Comparison of ENCODE assay signal across 28 cellular contexts in genomic region chr2:124001681-124002080, GRCh38. TPM values are rescaled to one million over a fixed set of nuclear protein-coding genes. Genes with fewer than 3 reads are reported as not detected.
DNase-seq lines count a peak whose midpoint lies in the region; ATAC-seq and TF ChIP-seq lines count a peak whose summit lies in the region.
"Had no signal": no experiment of that assay in that cellular context is flagged by ENCODE, and none has a peak within 500 bp of the region (broad histone marks: within the 10 kb centered on the region; RNA-seq: fewer than 3 reads in every experiment).

No MANE protein-coding gene starts in this region.

- H3K4me1 Mint-ChIP-seq in glutamatergic neuron (ENCODE audit: low read depth, unreplicated experiment): peaks cover 14% of the 10 kb centered on the region
- H3K4me1 Mint-ChIP-seq in activated CD4-positive, alpha-beta T cell treated with anti-CD3 and anti-CD28 coated beads, Interleukin-2, amount 10 ng/mL, durations not matched to agents 24 days and 14 days: no peaks in the 10 kb centered on the region
- H3K4me1 Mint-ChIP-seq: naive B cell had no signal

- no peaks in the 10 kb centered on the region for H3K36me3 ChIP-seq in MM.1S (replicated peaks; ENCODE audit: insufficient read depth, low read length)
- H3K36me3 ChIP-seq: heart left ventricle, SJSA1 had no signal

- no peak overlapping the region for H3K4me2 ChIP-seq in MM.1S (ENCODE audit: low read depth, low read length)

- H3K9me3 Mint-ChIP-seq in glutamatergic neuron (ENCODE audit: unreplicated experiment): no peaks in the 10 kb centered on the region
- H3K9me3 Mint-ChIP-seq in activated CD4-positive, alpha-beta T cell treated with anti-CD3 and anti-CD28 coated beads, Interleukin-2, amount 10 ng/mL, durations not matched to agents 24 days and 14 days: no peaks in the 10 kb centered on the region
- H3K9me3 Mint-ChIP-seq: CD4-positive, alpha-beta T cell; type B pancreatic cell had no signal

- DNase-seq in DMS79 treated with DMSO at 0.1 percent for 48 hours (lab: John Stamatoyannopoulos, UW) (peak; percentile 100), NCI-H1694 (lab: John Stamatoyannopoulos, UW) (peak; percentile 94), NCI-H748 (lab: John Stamatoyannopoulos, UW; ENCODE audit: unreplicated experiment) (peak; percentile 92), glutamatergic neuron (peak; percentile 21), left lobe of liver (ENCODE audit: low spot score) (no peak), left colon (no peak), MM.1S (no peak)
- DNase-seq in activated CD4-positive, alpha-beta T cell treated with anti-CD3 and anti-CD28 coated beads, Interleukin-2, amount 10 ng/mL, durations not matched to agents 24 days and 14 days: no peak
- DNase-seq: activated CD8-positive, alpha-beta T cell treated with anti-CD3 and anti-CD28 coated beads, Interleukin-2, amount 10 ng/mL, durations not matched to agents 7 days and 5 days; activated gamma-delta T cell treated with Interleukin-2 at 50 U/mL for 16 hours; CD4-positive, alpha-beta T cell; DMS53; erythroblast; GF-D8; heart left ventricle; left cardiac atrium; naive B cell; NCI-H2227 treated with DMSO at 0.1 percent for 48 hours; nucleus accumbens; stimulated activated CD4-positive, alpha-beta T cell treated with anti-CD3 and anti-CD28 coated beads, Interleukin-1b, Interleukin-23, amount 100 ng/mL, for 48 hours; T-helper 1 cell had no signal

- no peaks in the 10 kb centered on the region for H3K9me2 ChIP-seq in MM.1S (replicated peaks; ENCODE audit: insufficient read depth, low read length)

- H4K20me1 ChIP-seq in MM.1S (ENCODE audit: insufficient read depth, low read length): no peaks in the 10 kb centered on the region

- H3K4me3 ChIP-seq in MM.1S (ENCODE audit: low read length): no peak overlapping the region
- H3K4me3 ChIP-seq: body of pancreas, heart left ventricle, SJSA1, skin epidermis had no signal

- intact Hi-C loops in left colon (cut with DNase I, micrococcal nuclease): no loop called here
- intact Hi-C loops in activated CD4-positive, alpha-beta T cell treated with anti-CD3 and anti-CD28 coated beads, Interleukin-2, amount 10 ng/mL, durations not matched to agents 24 days and 14 days (cut with micrococcal nuclease): no loop called here

- peak overlapping the region; percentile 67 for H3K27ac Mint-ChIP-seq in glutamatergic neuron (ENCODE audit: unreplicated experiment)
- no peak overlapping the region for H3K27ac Mint-ChIP-seq in activated CD4-positive, alpha-beta T cell treated with anti-CD3 and anti-CD28 coated beads, Interleukin-2, amount 10 ng/mL, durations not matched to agents 24 days and 14 days
- H3K27ac Mint-ChIP-seq: activated CD8-positive, alpha-beta T cell treated with anti-CD3 and anti-CD28 coated beads, Interleukin-2, amount 10 ng/mL, durations not matched to agents 7 days and 5 days; CD4-positive, alpha-beta T cell; naive B cell; type B pancreatic cell had no signal

- no peak overlapping the region for H3K27ac ChIP-seq in MM.1S (ENCODE audit: low read length)
- H3K27ac ChIP-seq: body of pancreas, heart left ventricle, SJSA1, skin epidermis had no signal

- peak overlapping the region; percentile 53 for H3K4me3 Mint-ChIP-seq in glutamatergic neuron (ENCODE audit: unreplicated experiment)
- H3K4me3 Mint-ChIP-seq in activated CD4-positive, alpha-beta T cell treated with anti-CD3 and anti-CD28 coated beads, Interleukin-2, amount 10 ng/mL, durations not matched to agents 24 days and 14 days: no peak overlapping the region
- H3K4me3 Mint-ChIP-seq: activated CD8-positive, alpha-beta T cell treated with anti-CD3 and anti-CD28 coated beads, Interleukin-2, amount 10 ng/mL, durations not matched to agents 7 days and 5 days; CD4-positive, alpha-beta T cell; naive B cell; type B pancreatic cell had no signal

- no peaks in the 10 kb centered on the region for H3K9me3 ChIP-seq in MM.1S (replicated peaks; ENCODE audit: insufficient read depth, low read length)
- H3K9me3 ChIP-seq: body of pancreas, heart left ventricle, SJSA1 had no signal

- no peaks in the 10 kb centered on the region for H3F3A ChIP-seq in MM.1S (ENCODE audit: insufficient read depth, low read length)

- H3K4me1 ChIP-seq in MM.1S (ENCODE audit: low read length): no peaks in the 10 kb centered on the region
- H3K4me1 ChIP-seq: body of pancreas, heart left ventricle, SJSA1 had no signal

- H3K79me2 ChIP-seq in MM.1S (ENCODE audit: low read length): no peaks in the 10 kb centered on the region

- H3K36me3 Mint-ChIP-seq in glutamatergic neuron (ENCODE audit: unreplicated experiment): no peaks in the 10 kb centered on the region
- no peaks in the 10 kb centered on the region for H3K36me3 Mint-ChIP-seq in activated CD4-positive, alpha-beta T cell treated with anti-CD3 and anti-CD28 coated beads, Interleukin-2, amount 10 ng/mL, durations not matched to agents 24 days and 14 days (ENCODE audit: low read depth)
- H3K36me3 Mint-ChIP-seq: naive B cell, type B pancreatic cell had no signal

- ATAC-seq in left lobe of liver (no peak), left colon (no peak)
- ATAC-seq: activated CD8-positive, alpha-beta T cell treated with anti-CD3 and anti-CD28 coated beads, Interleukin-2, amount 10 ng/mL, durations not matched to agents 7 days and 5 days; body of pancreas; heart left ventricle; left cardiac atrium had no signal

- H3K27me3 Mint-ChIP-seq in glutamatergic neuron (ENCODE audit: unreplicated experiment): peaks cover 3% of the 10 kb centered on the region
- H3K27me3 Mint-ChIP-seq in activated CD4-positive, alpha-beta T cell treated with anti-CD3 and anti-CD28 coated beads, Interleukin-2, amount 10 ng/mL, durations not matched to agents 24 days and 14 days: no peaks in the 10 kb centered on the region
- H3K27me3 Mint-ChIP-seq: CD4-positive, alpha-beta T cell; type B pancreatic cell had no signal

- H3K9ac ChIP-seq in MM.1S (ENCODE audit: low read length): no peak overlapping the region

- no peak overlapping the region for H2AFZ ChIP-seq in MM.1S (ENCODE audit: low read length)

- no peaks in the 10 kb centered on the region for H3K27me3 ChIP-seq in MM.1S (replicated peaks; ENCODE audit: insufficient read depth, low read length)
- H3K27me3 ChIP-seq: body of pancreas, heart left ventricle, SJSA1 had no signal

- no peak for TF ChIP-seq CTCF in glutamatergic neuron (IDR thresholded peaks at IDR 0.05; ENCODE audit: partially characterized antibody, unreplicated experiment)
- no peak for TF ChIP-seq CTCF in MM.1S (IDR thresholded peaks at IDR 0.05; ENCODE audit: low read length)

RNA-seq across cellular contexts. Expression of gene CNTNAP5, which starts 23.4 kb away (rescaled TPM):
- 22.0 TPM for total RNA-seq in glutamatergic neuron (ENCODE audit: unreplicated experiment)
- not detected for total RNA-seq in left lobe of liver
- under 1 TPM in 1 of 2 donors, not detected in 1; 0.08 TPM for total RNA-seq in left colon
- not detected in 2 replicates for total RNA-seq in activated CD4-positive, alpha-beta T cell treated with anti-CD3 and anti-CD28 coated beads, Interleukin-2, amount 10 ng/mL, durations not matched to agents 24 days and 14 days
- total RNA-seq: activated CD8-positive, alpha-beta T cell treated with anti-CD3 and anti-CD28 coated beads, Interleukin-2, amount 10 ng/mL, durations not matched to agents 7 days and 5 days; CD4-positive, alpha-beta T cell; fibroblast of villous mesenchyme; heart left ventricle; left cardiac atrium; mesenteric fat pad; pulmonary artery endothelial cell; SJSA1 had no signal

Comparison
In these comparisons a context has a peak if more than half of its experiments do, and no peak if none do; other contexts are left out.
1. DNase-seq: peak in DMS79 treated with DMSO at 0.1 percent for 48 hours (single experiment), NCI-H1694 (single experiment), NCI-H748 (single experiment) and glutamatergic neuron (single experiment); none in left lobe of liver (single experiment), left colon (0 of 2), MM.1S (single experiment) and activated CD4-positive, alpha-beta T cell treated with anti-CD3 and anti-CD28 coated beads, Interleukin-2, amount 10 ng/mL, durations not matched to agents 24 days and 14 days (single experiment).
2. RNA of gene CNTNAP5, which starts 23.4 kb away (total RNA-seq): 22.0 TPM in glutamatergic neuron (single experiment); 0.08 TPM in left colon, not detected in left lobe of liver (single experiment) and not detected in activated CD4-positive, alpha-beta T cell treated with anti-CD3 and anti-CD28 coated beads, Interleukin-2, amount 10 ng/mL, durations not matched to agents 24 days and 14 days; every median in the first group is over 10 times any median in the second.